In the genomic region with DNA sequence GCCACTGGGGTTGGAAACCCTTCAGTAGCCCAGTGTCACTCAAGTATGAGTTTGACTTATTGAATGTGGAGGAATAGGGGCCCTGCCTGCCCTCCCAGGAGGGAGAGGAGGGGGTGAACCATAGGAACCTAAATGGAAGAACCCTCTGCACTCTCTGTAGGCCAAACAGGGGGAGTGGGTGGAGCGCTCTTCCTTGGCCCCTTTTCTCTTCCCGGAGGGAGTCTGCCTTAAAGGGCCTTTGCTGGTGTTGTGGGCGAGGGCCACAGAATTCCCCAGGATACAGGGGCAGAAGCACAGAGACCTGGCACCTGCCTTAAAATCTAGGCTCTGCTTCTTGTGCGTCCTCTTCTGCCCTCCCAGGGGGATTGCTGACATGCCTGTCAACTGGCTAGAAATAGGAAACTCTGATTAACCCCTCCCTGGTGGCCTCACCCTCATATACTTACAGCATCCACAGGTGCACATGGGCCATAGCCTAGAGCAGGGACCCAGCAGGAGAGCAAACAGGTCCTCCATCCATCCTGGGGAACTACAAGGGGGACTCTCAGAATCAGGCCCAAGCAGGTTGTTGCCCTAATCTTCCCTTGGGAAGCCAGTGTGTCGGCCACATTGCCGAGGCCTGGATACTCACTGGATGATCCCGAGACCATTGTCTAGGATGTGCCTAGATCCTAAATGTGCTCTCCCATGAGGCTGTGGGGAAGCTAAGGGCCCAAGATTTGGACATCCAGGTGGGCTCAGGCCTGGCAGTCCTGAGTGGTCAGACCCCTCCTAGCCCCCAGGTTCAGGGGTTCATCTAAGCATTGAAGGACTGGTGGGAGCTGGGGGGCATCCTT, we compare ENCODE assay signal across 8 cellular contexts. TPM values are rescaled to one million over a fixed set of nuclear protein-coding genes. Genes with fewer than 3 reads are reported as not detected.
A peak's percentile ranks its signal among the peaks of the same experiment; 100 is the strongest.
DNase-seq lines count a peak whose midpoint lies in the region; ATAC-seq and TF ChIP-seq lines count a peak whose summit lies in the region.

No MANE protein-coding gene starts in this region.

- peaks cover 0 to 34% (median 0%) of the 10 kb centered on the region in 9 donors for H3K36me3 ChIP-seq in heart right ventricle
- peaks cover 4 to 19% of the 10 kb centered on the region in 2 donors for H3K36me3 ChIP-seq in muscle layer of duodenum (ENCODE audit: control insufficient read depth in 1 of 2, insufficient read depth in 2 of 2, low read length in 2 of 2)
- H3K36me3 ChIP-seq in vagina: no peaks in the 10 kb centered on the region

- H3K27me3 ChIP-seq in heart right ventricle: no peaks in the 10 kb centered on the region
- H3K27me3 ChIP-seq in muscle layer of duodenum (ENCODE audit: low read depth, low read length): no peaks in the 10 kb centered on the region
- no peaks in the 10 kb centered on the region for H3K27me3 ChIP-seq in vagina

- WGBS in heart right ventricle, 2 donors: 37 to 45% methylated on average over 7 of the region's 7 CpGs

- H3K27ac ChIP-seq in heart right ventricle (peak overlapping the region in 9 of 10 donors; percentile 64 to 100 (median 99)), cingulate gyrus (ENCODE audit: low read depth, low read length) (peak overlapping the region; percentile 99), muscle layer of duodenum (ENCODE audit: low read length) (peak overlapping the region; percentile 99), vagina (peak overlapping the region; percentile 99)

- TF ChIP-seq POLR2A in vagina (IDR thresholded peaks at IDR 0.05): no peak

- intact Hi-C loops in heart right ventricle (cut with DNase I): loop anchor here in 5 of 10 donors (2.0 to 10.0 kb wide), 6 partner anchors 29 to 145 kb away; a partner anchor contains a TSS
- intact Hi-C loops in Right ventricle myocardium superior (cut with DNase I): no loop called here
- intact Hi-C loops in vagina (cut with DNase I): loop anchor here (2.0 to 10.0 kb wide), 2 partner anchors 65 to 167 kb away; no protein-coding TSS in a partner anchor

- H3K4me1 ChIP-seq in heart right ventricle (peaks cover 47 to 72% (median 62%) of the 10 kb centered on the region in 9 donors), muscle layer of duodenum (ENCODE audit: control insufficient read depth in 1 of 2, insufficient read depth in 2 of 2, low read length in 2 of 2) (peaks cover 51 to 70% of the 10 kb centered on the region in 2 donors), vagina (peaks cover 68% of the 10 kb centered on the region)

- DNase-seq in heart right ventricle: no peak
- no peak for DNase-seq in Right ventricle myocardium superior
- no peak for DNase-seq in vagina (ENCODE audit: extremely low spot score in 2 of 2)
- DNase-seq in NCI-H146 (lab: John Stamatoyannopoulos, UW): no peak
- no peak for DNase-seq in NCI-H2196 (lab: John Stamatoyannopoulos, UW; ENCODE audit: unreplicated experiment)

- ATAC-seq in heart right ventricle: no peak
- no peak for ATAC-seq in Right ventricle myocardium superior (ENCODE audit: poor library complexity)
- no peak for ATAC-seq in HG03565 (IDR thresholded peaks at IDR 0.05; ENCODE audit: unreplicated experiment)

- H3K9me3 ChIP-seq in heart right ventricle (no peaks in the 10 kb centered on the region), muscle layer of duodenum (ENCODE audit: control insufficient read depth in 1 of 2, low read length in 2 of 2) (no peaks in the 10 kb centered on the region), vagina (no peaks in the 10 kb centered on the region)

- peak overlapping the region in 9 of 10 donors; percentile 71 to 97 (median 92) for H3K4me3 ChIP-seq in heart right ventricle
- peak overlapping the region; percentile 92 to 99 for H3K4me3 ChIP-seq in muscle layer of duodenum (ENCODE audit: low read depth in 1 of 2, low read length in 2 of 2)
- H3K4me3 ChIP-seq in vagina: peak overlapping the region; percentile 72 to 98

- TF ChIP-seq CTCF in heart right ventricle (IDR thresholded peaks at IDR 0.05) (no peak), vagina (IDR thresholded peaks at IDR 0.05) (no peak)

RNA-seq across cellular contexts. Expression of a gene that starts 3.4 kb away (rescaled TPM):
- total RNA-seq in heart right ventricle (100 to 1,000 TPM in 4 of 10 donors, 10 to 100 TPM in 6; 82.6 to 147 (median 90.4) TPM), Right ventricle myocardium superior (103 TPM), vagina (126 TPM)
- polyA plus RNA-seq in heart right ventricle: 10 to 100 TPM; 27.9 to 67.0 TPM
